Comparison of ENCODE assay signal across 8 cellular contexts in genomic region chr9:112334319-112334828, GRCh38. TPM values are rescaled to one million over a fixed set of nuclear protein-coding genes. Genes with fewer than 3 reads are reported as not detected.
DNase-seq lines count a peak whose midpoint lies in the region; ATAC-seq, FAIRE-seq and TF ChIP-seq lines count a peak whose summit lies in the region.

No MANE protein-coding gene starts in this region.

- TF ChIP-seq EP300 in HepG2 (IDR thresholded peaks at IDR 0.05; ENCODE audit: low read depth in 2 of 2, low read length in 2 of 2) (no peak), HepG2 (CRISPR knock-in tag; IDR thresholded peaks at IDR 0.05; ENCODE audit: borderline replicate concordance) (no peak)

- peak; percentile 25 to 35 for DNase-seq in activated CD4-positive, alpha-beta T cell treated with anti-CD3 and anti-CD28 coated beads for 24 hours (ENCODE audit: low read depth in 2 of 2)
- DNase-seq in activated CD4-positive, alpha-beta T cell treated with anti-CD3 and anti-CD28 coated beads for 1 hour: no peak
- peak; percentile 56 for DNase-seq in RCC 7860 (ENCODE audit: low spot score)
- peak; percentile 54 for DNase-seq in astrocyte of the spinal cord (ENCODE audit: low read depth, low spot score)
- peak; percentile 35 for DNase-seq in HepG2 (ENCODE audit: low spot score)
- DNase-seq in stimulated activated CD8-positive, alpha-beta memory T cell treated with anti-CD3 and anti-CD28 coated beads, Interleukin-4, amount 100 ng/mL, for 24 hours (ENCODE audit: low read depth): peak; percentile 30
- DNase-seq in hippocampal formation (lab: John Stamatoyannopoulos, UW): no peak
- no peak for DNase-seq in SHP77 (lab: John Stamatoyannopoulos, UW)

- peak overlapping the region; percentile 90 for H3K27ac ChIP-seq in HepG2 (ENCODE audit: extremely low read length, insufficient read depth, low read length)

- peak overlapping the region; percentile 95 for H2AFZ ChIP-seq in HepG2 (ENCODE audit: low read length)

- peaks cover 64% of the 10 kb centered on the region for H3K4me1 ChIP-seq in HepG2 (ENCODE audit: insufficient read depth, low read length)

- TF ChIP-seq RAD21 in HepG2 (CRISPR knock-in tag; IDR thresholded peaks at IDR 0.05): no peak

- FAIRE-seq in RCC 7860 (lab: Jason Lieb, UNC) (peak; percentile 63), HepG2 (lab: Jason Lieb, UNC) (no peak)

- peaks cover 34% of the 10 kb centered on the region for H3K79me2 ChIP-seq in HepG2 (ENCODE audit: insufficient read depth, low read length)

- intact Hi-C loops in HepG2 (cut with micrococcal nuclease; ENCODE audit: unreplicated experiment): loop anchor here (5.0 to 10.0 kb wide), 3 partner anchors 60 to 440 kb away; partner anchors contain the start of genes SUSD1 and UGCG

- no peaks in the 10 kb centered on the region for H3K27me3 ChIP-seq in HepG2 (ENCODE audit: control insufficient read depth in 1 of 2, insufficient read depth in 2 of 2, low read length in 2 of 2)

- no peaks in the 10 kb centered on the region; the same call in 1 of the 2 replicates for H4K20me1 ChIP-seq in HepG2 (ENCODE audit: insufficient read depth, low read length)

- in situ Hi-C loops in astrocyte of the spinal cord (cut with HindIII; ENCODE audit: low sequenced_read_pairs) (no loop called here), HepG2 (cut with HindIII; ENCODE audit: extremely low pct_ligation_motif_present, low pct_unique_long_range_greater_than_20kb) (no loop called here)

- POLR2A ChIA-PET in HepG2 (lab: Yijun Ruan, JAX): interaction anchor here (0.8 to 1.9 kb wide), 7 partner anchors 9 to 159 kb away, joined by 3 to 16 read pairs (median 4); partner anchors contain the start of gene HSDL2

- 0% methylated on average over 8 of the region's 8 CpGs for WGBS in HepG2 (ENCODE audit: low lambda C conversion rate)

- no peaks in the 10 kb centered on the region for H3K9me3 ChIP-seq in HepG2 (ENCODE audit: low read length)

- TF ChIP-seq POLR2A in HepG2 (IDR thresholded peaks at IDR 0.05; ENCODE audit: insufficient read depth in 1 of 2, low read depth in 2 of 2, low read length in 2 of 2): no peak

- CTCF ChIA-PET in HepG2 (lab: Yijun Ruan, JAX; ENCODE audit: low intra/inter-chr PET ratio, low total read pairs): interaction anchor here (1.2 to 1.5 kb wide), 3 partner anchors 27 to 237 kb away, joined by 4 to 6 read pairs (median 4); no protein-coding TSS in a partner anchor

- peak overlapping the region; percentile 94 for H3K4me2 ChIP-seq in HepG2 (ENCODE audit: low read depth, low read length)

- ATAC-seq in HepG2: no peak

- H3K4me3 ChIP-seq in astrocyte of the spinal cord (ENCODE audit: low read depth, low read length): peak overlapping the region; percentile 67
- H3K4me3 ChIP-seq in HepG2 (replicated peaks in 1 of 3; ENCODE audit: insufficient read depth in 1 of 3, low read depth in 2 of 3, low read length in 3 of 3): peak overlapping the region; percentile 70 to 89 (median 85)

- no peak for TF ChIP-seq CTCF in astrocyte of the spinal cord (IDR thresholded peaks at IDR 0.05; ENCODE audit: low read depth, low read length)
- TF ChIP-seq CTCF in HepG2 (CRISPR knock-in tag; IDR thresholded peaks at IDR 0.05): no peak

- BruUV-seq in HepG2 (replicated peaks; lab: Mats Ljungman, UMichigan): TSS peak; percentile 88

- H3K9ac ChIP-seq in HepG2 (ENCODE audit: insufficient read depth, low read depth, low read length): peak overlapping the region; percentile 86

- no peaks in the 10 kb centered on the region for H3K36me3 ChIP-seq in HepG2 (replicated peaks in 1 of 2; ENCODE audit: control insufficient read depth in 1 of 2, insufficient read depth in 2 of 2, low read length in 2 of 2)

TF ChIP-seq in HepG2, 621 proteins besides CTCF, POLR2A, EP300 and RAD21 (continues in another document):
- TF ChIP-seq BRF2 (CRISPR knock-in tag; IDR thresholded peaks at IDR 0.05) (no peak), TARDBP (CRISPR knock-in tag; IDR thresholded peaks at IDR 0.05) (no peak), ELF3 (CRISPR knock-in tag; IDR thresholded peaks at IDR 0.05) (peak; percentile 51), ZNF652 (CRISPR knock-in tag; IDR thresholded peaks at IDR 0.05; ENCODE audit: borderline replicate concordance, low read depth) (peak; percentile 93), IRF2 (CRISPR knock-in tag; IDR thresholded peaks at IDR 0.05) (0 out of 2 replicates have a peak, but pooled peaks have one; percentile 9), MIXL1 (CRISPR knock-in tag; IDR thresholded peaks at IDR 0.05) (no peak), CBX1 (IDR thresholded peaks at IDR 0.05; ENCODE audit: low read depth) (no peak), TFDP2 (CRISPR knock-in tag; IDR thresholded peaks at IDR 0.05) (no peak), LCORL (IDR thresholded peaks at IDR 0.05) (no peak), LCORL (CRISPR knock-in tag; IDR thresholded peaks at IDR 0.05) (peak; percentile 23; the same call in 1 of the 2 replicates), SAP130 (CRISPR knock-in tag; IDR thresholded peaks at IDR 0.05; ENCODE audit: low read depth) (peak; percentile 2; the same call in 1 of the 2 replicates), ZNF121 (CRISPR knock-in tag; IDR thresholded peaks at IDR 0.05) (no peak), ZNF614 (CRISPR knock-in tag; IDR thresholded peaks at IDR 0.05; ENCODE audit: borderline replicate concordance) (no peak)

RNA-seq across cellular contexts. Expression of gene PTBP3, which starts 1.0 kb away (rescaled TPM):
- total RNA-seq in HepG2 (2016; rRNA removed; fragmentation: Illumina TruSeq; extraction: Trizol): 52.8 and 79.5 TPM in 2 replicates
- total RNA-seq in HepG2 (2016; cell fraction: cytosol; rRNA removed; fragmentation: Illumina TruSeq; extraction: Trizol; ENCODE audit: low read depth): 116 and 122 TPM in 2 replicates
- 55.6 and 78.0 TPM in 2 replicates for total RNA-seq in HepG2 (2016; cell fraction: insoluble cytoplasmic fraction; rRNA removed; fragmentation: Illumina TruSeq; extraction: Trizol)
- total RNA-seq in HepG2 (2016; cell fraction: membrane; rRNA removed; fragmentation: Illumina TruSeq; extraction: Trizol): 44.6 and 47.8 TPM in 2 replicates
- 33.0 and 35.9 TPM in 2 replicates for total RNA-seq in HepG2 (2016; cell fraction: nucleus; rRNA removed; fragmentation: Illumina TruSeq; extraction: Trizol)
- polyA plus RNA-seq in HepG2 (2011; rRNA removed): 35.6 and 61.1 TPM in 2 replicates
- polyA plus RNA-seq in HepG2 (2011; cell fraction: cytosol; rRNA removed): 23.4 and 43.1 TPM in 2 replicates
- 33.0 and 38.2 TPM in 2 replicates for polyA plus RNA-seq in HepG2 (2011; cell fraction: nucleus; rRNA removed)
- polyA plus RNA-seq in HepG2 (2012): 20.2 and 22.4 TPM in 2 replicates
- polyA plus RNA-seq in HepG2 (2016; cell fraction: cytosol; fragmentation: Illumina TruSeq; extraction: Trizol; ENCODE audit: low read depth): 2.3 and 2.6 TPM in 2 replicates
- 67.1 and 71.0 TPM in 2 replicates for polyA plus RNA-seq in HepG2 (2016; cell fraction: insoluble cytoplasmic fraction; fragmentation: Illumina TruSeq; extraction: Trizol; ENCODE audit: low read depth)
- polyA plus RNA-seq in HepG2 (2016; cell fraction: membrane; fragmentation: Illumina TruSeq; extraction: Trizol; ENCODE audit: low read depth): 10.9 and 11.4 TPM in 2 replicates
- polyA plus RNA-seq in HepG2 (2016; cell fraction: nucleus; fragmentation: Illumina TruSeq; extraction: Trizol; ENCODE audit: insufficient read depth, low read depth): 30.4 TPM in 2 replicates
- 104 and 144 TPM in 2 replicates for polyA minus RNA-seq in HepG2 (2011; rRNA and poly(A)+ RNA removed; ENCODE audit: low replicate concordance)
- polyA minus RNA-seq in HepG2 (2011; cell fraction: cytosol; rRNA and poly(A)+ RNA removed): 55.4 and 66.1 TPM in 2 replicates
- 44.7 and 50.8 TPM in 2 replicates for polyA minus RNA-seq in HepG2 (2011; cell fraction: nucleus; rRNA and poly(A)+ RNA removed)

RNA-seq across cellular contexts. Expression of gene HSDL2, which starts 45.5 kb away (rescaled TPM):
- total RNA-seq in HepG2 (2016; rRNA removed; fragmentation: Illumina TruSeq; extraction: Trizol): 55.3 and 76.3 TPM in 2 replicates
- total RNA-seq in HepG2 (2016; cell fraction: cytosol; rRNA removed; fragmentation: Illumina TruSeq; extraction: Trizol; ENCODE audit: low read depth): 26.8 and 28.8 TPM in 2 replicates
- total RNA-seq in HepG2 (2016; cell fraction: insoluble cytoplasmic fraction; rRNA removed; fragmentation: Illumina TruSeq; extraction: Trizol): 57.7 and 86.7 TPM in 2 replicates
- total RNA-seq in HepG2 (2016; cell fraction: membrane; rRNA removed; fragmentation: Illumina TruSeq; extraction: Trizol): 36.5 and 40.1 TPM in 2 replicates
- total RNA-seq in HepG2 (2016; cell fraction: nucleus; rRNA removed; fragmentation: Illumina TruSeq; extraction: Trizol): 32.2 and 40.4 TPM in 2 replicates
- 57.7 and 80.2 TPM in 2 replicates for polyA plus RNA-seq in HepG2 (2011; rRNA removed)
- 36.9 and 43.5 TPM in 2 replicates for polyA plus RNA-seq in HepG2 (2011; cell fraction: cytosol; rRNA removed)
- 22.2 and 23.4 TPM in 2 replicates for polyA plus RNA-seq in HepG2 (2011; cell fraction: nucleus; rRNA removed)
- 47.7 and 65.1 TPM in 2 replicates for polyA plus RNA-seq in HepG2 (2012)
- polyA plus RNA-seq in HepG2 (2016; cell fraction: cytosol; fragmentation: Illumina TruSeq; extraction: Trizol; ENCODE audit: low read depth): 18.6 and 21.0 TPM in 2 replicates
- 69.6 and 82.4 TPM in 2 replicates for polyA plus RNA-seq in HepG2 (2016; cell fraction: insoluble cytoplasmic fraction; fragmentation: Illumina TruSeq; extraction: Trizol; ENCODE audit: low read depth)
- 26.5 and 28.6 TPM in 2 replicates for polyA plus RNA-seq in HepG2 (2016; cell fraction: membrane; fragmentation: Illumina TruSeq; extraction: Trizol; ENCODE audit: low read depth)
- polyA plus RNA-seq in HepG2 (2016; cell fraction: nucleus; fragmentation: Illumina TruSeq; extraction: Trizol; ENCODE audit: insufficient read depth, low read depth): 38.5 and 39.3 TPM in 2 replicates
- 28.6 and 43.8 TPM in 2 replicates for polyA minus RNA-seq in HepG2 (2011; rRNA and poly(A)+ RNA removed; ENCODE audit: low replicate concordance)
- 58.9 and 62.7 TPM in 2 replicates for polyA minus RNA-seq in HepG2 (2011; cell fraction: cytosol; rRNA and poly(A)+ RNA removed)
- 66.0 and 70.4 TPM in 2 replicates for polyA minus RNA-seq in HepG2 (2011; cell fraction: nucleus; rRNA and poly(A)+ RNA removed)

Comparison
In these comparisons a context has a peak if more than half of its experiments do, and no peak if none do; other contexts are left out.
1. DNase-seq: peak in activated CD4-positive, alpha-beta T cell treated with anti-CD3 and anti-CD28 coated beads for 24 hours (2 of 2), RCC 7860 (single experiment), astrocyte of the spinal cord (single experiment), HepG2 (single experiment) and stimulated activated CD8-positive, alpha-beta memory T cell treated with anti-CD3 and anti-CD28 coated beads, Interleukin-4, amount 100 ng/mL, for 24 hours (single experiment); none in activated CD4-positive, alpha-beta T cell treated with anti-CD3 and anti-CD28 coated beads for 1 hour (single experiment), hippocampal formation (0 of 2) and SHP77 (0 of 2).